ENCODE assay signal across 30 cellular contexts in the genomic region with DNA sequence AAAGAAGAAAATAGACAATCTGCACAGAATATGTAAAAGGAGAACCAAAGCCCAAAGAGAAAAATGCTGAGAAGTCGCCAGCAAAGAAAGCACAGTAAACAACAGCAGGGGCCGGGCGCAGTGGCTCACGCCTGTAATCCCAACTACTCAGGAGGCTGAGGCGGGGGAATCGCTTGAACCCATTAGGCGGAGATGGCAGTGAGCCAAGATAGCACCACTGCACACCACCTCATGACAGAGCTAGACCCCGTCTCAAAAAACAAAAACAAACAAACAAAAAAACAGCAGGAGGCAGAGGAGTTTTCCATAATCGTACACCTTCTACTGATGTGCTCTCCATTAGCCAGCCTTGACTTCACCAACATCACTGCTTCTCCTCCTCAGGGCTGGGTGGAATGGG.
"Had no signal": no experiment of that assay in that cellular context is flagged by ENCODE, and none has a peak within 500 bp of the region (broad histone marks: within the 10 kb centered on the region; RNA-seq: fewer than 3 reads in every experiment).

No MANE protein-coding gene starts in this region.

- H3K27me3 ChIP-seq: left lung, pancreas, stomach, testis, thyroid gland, transverse colon, upper lobe of left lung, vagina had no signal

- H3K4me1 ChIP-seq: lower lobe of right lung, prostate gland, stomach, testis, thyroid gland, transverse colon, vagina had no signal

- FAIRE-seq: islet of Langerhans, kidney, pancreas had no signal

- H3K27me3 Mint-ChIP-seq: naive thymus-derived CD8-positive, alpha-beta T cell; stimulated activated naive B cell treated with anti-CD40 and anti-IgM and Interleukin-4, amounts not matched to agents 10 μg/mL and 1 μg/mL and 100 μg/mL, for 72 hours had no signal

- H3K9me3 ChIP-seq: left lung, lower lobe of right lung, pancreas, prostate gland, stomach, testis, thyroid gland, transverse colon, upper lobe of left lung, vagina had no signal

- H3K27ac Mint-ChIP-seq: immature natural killer cell; naive thymus-derived CD8-positive, alpha-beta T cell; nephron; stimulated activated naive B cell treated with anti-CD40 and anti-IgM and Interleukin-4, amounts not matched to agents 10 μg/mL and 1 μg/mL and 100 μg/mL, for 72 hours had no signal

- DNase-seq: immature natural killer cell; kidney; left colon; left lung; lower lobe of right lung; mammary epithelial cell; mesenchymal stem cell; naive thymus-derived CD8-positive, alpha-beta T cell; nucleus accumbens; pancreas; retina; stimulated activated CD4-positive, alpha-beta T cell treated with anti-CD3 and anti-CD28 coated beads, Interleukin-12 subunit alpha, Interleukin-12 subunit beta, amount 100 ng/mL, for 4 hours; stimulated activated CD4-positive, alpha-beta T cell treated with anti-CD3 and anti-CD28 coated beads, Interleukin-15, amount 100 ng/mL, for 24 hours; stimulated activated CD4-positive, alpha-beta T cell treated with anti-CD3 and anti-CD28 coated beads, Interleukin-2, amount 100 ng/mL, for 24 hours; stimulated activated CD4-positive, alpha-beta T cell treated with anti-CD3 and anti-CD28 coated beads, Interleukin-4, amount 100 ng/mL, for 1 hour; stimulated activated naive B cell treated with anti-CD40 and anti-IgM and Interleukin-4, amounts not matched to agents 10 μg/mL and 1 μg/mL and 100 μg/mL, for 72 hours; stimulated activated naive CD8-positive, alpha-beta T cell treated with anti-CD3 and anti-CD28 coated beads, Interleukin-15, Interleukin-2, amounts not matched to agents 100 U/mL and 50 U/mL, for 24 hours; stomach; testis; thyroid gland; transverse colon had no signal

- H3K27ac ChIP-seq: left lung, lower lobe of right lung, pancreas, prostate gland, skin epidermis, stomach, testis, thyroid gland, transverse colon, upper lobe of left lung, vagina had no signal

- H3K36me3 Mint-ChIP-seq: immature natural killer cell had no signal

- H3K4me3 Mint-ChIP-seq: immature natural killer cell; naive thymus-derived CD8-positive, alpha-beta T cell; nephron; neural crest cell; stimulated activated naive B cell treated with anti-CD40 and anti-IgM and Interleukin-4, amounts not matched to agents 10 μg/mL and 1 μg/mL and 100 μg/mL, for 72 hours had no signal

- H3K36me3 ChIP-seq: left lung, lower lobe of right lung, pancreas, prostate gland, stomach, thyroid gland, transverse colon, upper lobe of left lung, vagina had no signal

- H3K4me3 ChIP-seq: left lung, lower lobe of right lung, pancreas, prostate gland, skin epidermis, stomach, testis, thyroid gland, transverse colon, upper lobe of left lung, vagina had no signal

- ATAC-seq: left colon; left lung; lower lobe of right lung; naive thymus-derived CD8-positive, alpha-beta T cell; pancreas; right cardiac atrium; sciatic nerve; stimulated activated naive B cell treated with anti-CD40 and anti-IgM and Interleukin-4, amounts not matched to agents 10 μg/mL and 1 μg/mL and 100 μg/mL, for 72 hours; stimulated activated naive CD8-positive, alpha-beta T cell treated with anti-CD3 and anti-CD28 coated beads, Interleukin-15, Interleukin-2, amounts not matched to agents 100 U/mL and 50 U/mL, for 24 hours had no signal

- H3K4me1 Mint-ChIP-seq: immature natural killer cell; naive thymus-derived CD8-positive, alpha-beta T cell had no signal
